ENCODE assay signal across 9 cellular contexts in the genomic region with DNA sequence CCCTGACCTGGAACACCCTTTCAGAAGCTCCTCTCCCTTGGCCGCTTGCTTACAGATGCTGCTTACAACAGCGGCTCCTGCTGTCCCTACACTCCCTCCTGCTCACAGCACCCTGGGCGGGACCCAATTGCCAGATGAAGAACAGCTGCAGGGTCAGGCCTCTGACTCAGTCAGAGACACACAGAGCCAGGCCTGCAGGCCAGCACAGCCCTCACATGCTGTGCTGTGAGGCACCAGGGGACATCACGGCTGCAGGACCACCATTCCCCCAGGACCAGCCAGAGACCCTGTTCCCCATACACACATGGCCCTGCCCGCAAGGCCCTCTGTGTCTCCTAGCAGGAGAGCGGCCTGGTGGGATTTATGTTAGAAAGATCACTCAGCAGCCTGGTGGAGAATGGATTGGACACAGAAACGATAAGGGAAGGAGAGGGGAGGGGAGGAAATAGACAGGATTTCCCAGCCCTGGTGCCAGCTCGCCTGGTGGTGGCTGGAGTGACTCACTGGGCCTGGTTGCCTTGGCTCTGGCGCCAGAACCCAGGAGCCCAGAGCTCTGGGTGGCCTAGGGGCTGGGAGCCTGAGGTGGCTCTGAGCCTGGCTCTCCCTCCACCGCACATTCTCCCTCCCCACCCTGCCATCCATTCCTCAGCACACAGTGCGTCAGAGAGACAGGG. TPM values are rescaled to one million over a fixed set of nuclear protein-coding genes. Genes with fewer than 3 reads are reported as not detected.
DNase-seq lines count a peak whose midpoint lies in the region; ATAC-seq, FAIRE-seq and TF ChIP-seq lines count a peak whose summit lies in the region.
"Had no signal": no experiment of that assay in that cellular context is flagged by ENCODE, and none has a peak within 500 bp of the region (broad histone marks: within the 10 kb centered on the region; RNA-seq: fewer than 3 reads in every experiment).

No MANE protein-coding gene starts in this region.

- H3K27ac ChIP-seq in endodermal cell (ENCODE audit: low read depth, low read length), result no peak overlapping the region
- H3K27ac ChIP-seq in upper lobe of left lung, result peak overlapping the region; percentile 61 to 89 (median 80)

- no peak for TF ChIP-seq EP300 in upper lobe of left lung (IDR thresholded peaks at IDR 0.05)

- H3K27ac Mint-ChIP-seq in endodermal cell, result peak overlapping the region; percentile 55
- peak overlapping the region; percentile 83 for H3K27ac Mint-ChIP-seq in mesothelial cell of epicardium

- TF ChIP-seq CTCF in endodermal cell (conservative IDR thresholded peaks at IDR 0.05) (no peak), mesothelial cell of epicardium (IDR thresholded peaks at IDR 0.05; ENCODE audit: unreplicated experiment) (no peak), upper lobe of left lung (IDR thresholded peaks at IDR 0.05) (peak in 5 of 6 experiments; percentile 12 to 39 (median 23))

- H3K27me3 ChIP-seq in endodermal cell (ENCODE audit: control insufficient read depth, insufficient read depth, low read length, poor library complexity, severe bottlenecking) (no peaks in the 10 kb centered on the region), upper lobe of left lung (no peaks in the 10 kb centered on the region)

- H3K27me3 Mint-ChIP-seq in endodermal cell (ENCODE audit: insufficient read depth) (peaks cover 7% of the 10 kb centered on the region), mesothelial cell of epicardium (ENCODE audit: low read depth) (no peaks in the 10 kb centered on the region)

- H3K4me1 Mint-ChIP-seq in endodermal cell (no peaks in the 10 kb centered on the region), mesothelial cell of epicardium (peaks cover 20% of the 10 kb centered on the region)

- no peak overlapping the region for H3K9ac ChIP-seq in endodermal cell (ENCODE audit: extremely low read depth, low read length, poor library complexity, severe bottlenecking)

- 82 to 87% methylated on average over 6 to 11 of the region's 11 CpGs for WGBS in endodermal cell (ENCODE audit: insufficient coverage in 1 of 2, insufficient read length in 1 of 2), 2 experiments
- 43 to 57% methylated on average over 11 of the region's 11 CpGs for WGBS in upper lobe of left lung, 2 donors

- H3K9me3 ChIP-seq in endodermal cell (ENCODE audit: control insufficient read depth, low read length) (peaks cover 5% of the 10 kb centered on the region), upper lobe of left lung (no peaks in the 10 kb centered on the region)

- no peak overlapping the region for H3K4me3 Mint-ChIP-seq in endodermal cell
- H3K4me3 Mint-ChIP-seq in mesothelial cell of epicardium, result no peak overlapping the region

- H3K36me3 Mint-ChIP-seq in endodermal cell (ENCODE audit: low read depth) (peaks cover 4% of the 10 kb centered on the region), mesothelial cell of epicardium (no peaks in the 10 kb centered on the region)

- H3K36me3 ChIP-seq in endodermal cell (ENCODE audit: control insufficient read depth, insufficient read depth, low read length) (no peaks in the 10 kb centered on the region), upper lobe of left lung (no peaks in the 10 kb centered on the region)

- H3K4me1 ChIP-seq in endodermal cell (ENCODE audit: control insufficient read depth, insufficient read depth, low read length) (no peaks in the 10 kb centered on the region), upper lobe of left lung (peaks cover 28 to 42% (median 38%) of the 10 kb centered on the region in 4 donors)

- DNase-seq in DMS53 treated with DMSO at 0.1 percent for 48 hours (lab: John Stamatoyannopoulos, UW; ENCODE audit: unreplicated experiment) (peak; percentile 95), RCC 7860 (ENCODE audit: low spot score) (peak; percentile 83), endodermal cell (peak; percentile 52), mesothelial cell of epicardium (ENCODE audit: low spot score in 2 of 2, unreplicated experiment in 2 of 2) (peak in 1 of 2 experiments; percentile 56), upper lobe of left lung (peak in 1 of 2 donors; percentile 63)
- no peak for DNase-seq in effector CD8-positive, alpha-beta T cell (lab: John Stamatoyannopoulos, UW)

- TF ChIP-seq POLR2A in upper lobe of left lung (IDR thresholded peaks at IDR 0.05), result no peak

- ATAC-seq in upper lobe of left lung (ENCODE audit: low FRiP score in 2 of 2) (peak; percentile 80 to 95), HG03571 (IDR thresholded peaks at IDR 0.05; ENCODE audit: unreplicated experiment) (no peak), HG03280 (IDR thresholded peaks at IDR 0.05; ENCODE audit: unreplicated experiment) (no peak)

- H3K4me3 ChIP-seq in endodermal cell (ENCODE audit: low read length) (no peak overlapping the region), upper lobe of left lung (no peak overlapping the region)

- H3K9me3 Mint-ChIP-seq in endodermal cell, result peaks cover 6% of the 10 kb centered on the region
- peaks cover 7% of the 10 kb centered on the region for H3K9me3 Mint-ChIP-seq in mesothelial cell of epicardium

- FAIRE-seq in RCC 7860 (lab: Jason Lieb, UNC), result peak; percentile 78
- FAIRE-seq: frontal cortex had no signal

RNA-seq across cellular contexts. Expression of gene CAPN5, which starts 6.7 kb away (rescaled TPM):
- 10 to 100 TPM; 17.5 to 21.5 TPM for total RNA-seq in endodermal cell
- polyA plus RNA-seq in endodermal cell (2013, experiment 1 of 2), result 12.3 TPM
- polyA plus RNA-seq in endodermal cell (2013, experiment 2 of 2), result 14.8 TPM
- total RNA-seq in mesothelial cell of epicardium, result 16.1 to 18.3 TPM (median 16.5 TPM) in 3 replicates
- 1 to 10 TPM; 2.6 to 8.4 (median 4.4) TPM for total RNA-seq in upper lobe of left lung

RNA-seq across cellular contexts. Expression of gene OMP, which starts 29.2 kb away (rescaled TPM):
- total RNA-seq in endodermal cell (1 to 10 TPM; 1.6 to 1.7 TPM), mesothelial cell of epicardium (0.80 to 1.5 TPM (median 1.4 TPM) in 3 replicates), upper lobe of left lung (1 to 10 TPM in 1 of 6 donors, under 1 TPM in 1, not detected in 4; 0.77 to 5.2 TPM)
- polyA plus RNA-seq in endodermal cell (2013, experiment 1 of 2), result not detected
- not detected for polyA plus RNA-seq in endodermal cell (2013, experiment 2 of 2)
- total RNA-seq: frontal cortex had no signal

RNA-seq across cellular contexts. Expression of gene B3GNT6, which starts 39.3 kb away (rescaled TPM):
- total RNA-seq in endodermal cell (not detected), mesothelial cell of epicardium (not detected in 3 replicates), upper lobe of left lung (under 1 TPM in 2 of 6 donors, not detected in 4; 0.10 to 0.61 TPM)
- polyA plus RNA-seq in endodermal cell (2013, experiment 1 of 2), result not detected
- not detected for polyA plus RNA-seq in endodermal cell (2013, experiment 2 of 2)
- total RNA-seq: frontal cortex had no signal

RNA-seq across cellular contexts. Expression of gene MYO7A, which starts 54.6 kb away (rescaled TPM):
- total RNA-seq in endodermal cell (1 to 10 TPM; 2.4 to 2.7 TPM), mesothelial cell of epicardium (1.8 to 2.4 TPM (median 2.2 TPM) in 3 replicates), upper lobe of left lung (10 to 100 TPM in 1 of 6 donors, 1 to 10 TPM in 5; 2.4 to 27.2 (median 6.2) TPM)
- 2.1 TPM for polyA plus RNA-seq in endodermal cell (2013, experiment 1 of 2)
- 1.7 TPM for polyA plus RNA-seq in endodermal cell (2013, experiment 2 of 2)

Comparison
In these comparisons a context has a peak if more than half of its experiments do, and no peak if none do; other contexts are left out.
1. CTCF ChIP-seq: peak in upper lobe of left lung (5 of 6); none in endodermal cell (single experiment) and mesothelial cell of epicardium (single experiment).
2. ATAC-seq: peak in upper lobe of left lung (2 of 2); none in HG03571 (single experiment) and HG03280 (single experiment).